In genomic region chrX:79975605-79976004, GRCh38 we compare ENCODE assay signal across 39 cellular contexts. TPM values are rescaled to one million over a fixed set of nuclear protein-coding genes. Genes with fewer than 3 reads are reported as not detected.
"Had no signal": no experiment of that assay in that cellular context is flagged by ENCODE, and none has a peak within 500 bp of the region (broad histone marks: within the 10 kb centered on the region; RNA-seq: fewer than 3 reads in every experiment).

No MANE protein-coding gene starts in this region.

- H3K27ac Mint-ChIP-seq: activated B cell treated with CpG ODN at 0.5 μM for 24 hours; activated CD4-positive, alpha-beta memory T cell treated with anti-CD3 and anti-CD28 coated beads for 36 hours; activated CD4-positive, alpha-beta T cell treated with anti-CD3 and anti-CD28 coated beads, Interleukin-2, amount 10 ng/mL, durations not matched to agents 24 days and 14 days; activated CD8-positive, alpha-beta T cell treated with anti-CD3 and anti-CD28 coated beads for 36 hours; activated naive CD4-positive, alpha-beta T cell treated with anti-CD3 and anti-CD28 coated beads for 36 hours; activated naive CD4-positive, alpha-beta T cell treated with anti-CD3 and anti-CD28 coated beads, Interleukin-2, amount 50 U/mL, for 72 hours; activated naive CD8-positive, alpha-beta T cell treated with anti-CD3 and anti-CD28 coated beads for 36 hours; activated T-cell treated with anti-CD3 and anti-CD28 coated beads, Interleukin-2, amount 50 U/mL, for 72 hours; activated T-helper 1 cell treated with anti-CD3 and anti-CD28 coated beads, Interleukin-12 subunit alpha, Interleukin-12 subunit beta, Interleukin-2, Interleukin-4 antibody, amounts not matched to agents 30 ng/mL and 10 ng/mL and 1 ng/mL, durations not matched to agents 14 hours and 24 hours and 36 hours; activated T-helper 17 cell treated with anti-CD3 and anti-CD28 coated beads, Interleukin-2, amount 50 U/mL, for 72 hours; T-helper 1 cell treated with Interleukin-12 subunit alpha and Interleukin-12 subunit beta and Interleukin-4 antibody, amounts not matched to agents 30 μg/mL and 1 μg/mL, for 36 hours; T-helper 2 cell treated with Interferon-gamma antibody and Interleukin-4, amounts not matched to agents 5 μg/mL and 100 μg/mL, for 36 hours had no signal

- H3K9me3 Mint-ChIP-seq: activated B cell treated with CpG ODN at 0.5 μM for 24 hours; activated CD4-positive, alpha-beta T cell treated with anti-CD3 and anti-CD28 coated beads, Interleukin-2, amount 10 ng/mL, durations not matched to agents 24 days and 14 days; activated CD8-positive, alpha-beta T cell treated with anti-CD3 and anti-CD28 coated beads for 36 hours; activated T-helper 1 cell treated with anti-CD3 and anti-CD28 coated beads, Interleukin-12 subunit alpha, Interleukin-12 subunit beta, Interleukin-2, Interleukin-4 antibody, amounts not matched to agents 30 ng/mL and 10 ng/mL and 1 ng/mL, durations not matched to agents 14 hours and 24 hours and 36 hours; activated T-helper 17 cell treated with anti-CD3 and anti-CD28 coated beads, Interleukin-2, amount 50 U/mL, for 72 hours; T-helper 2 cell treated with Interferon-gamma antibody and Interleukin-4, amounts not matched to agents 5 μg/mL and 100 μg/mL, for 36 hours had no signal

- H3K36me3 ChIP-seq: adrenal gland, brain microvascular endothelial cell, cardiac muscle cell had no signal

- ATAC-seq: activated CD8-positive, alpha-beta T cell treated with anti-CD3 and anti-CD28 coated beads for 36 hours; activated naive CD4-positive, alpha-beta T cell treated with anti-CD3 and anti-CD28 coated beads, Interleukin-2, amount 50 U/mL, for 72 hours; activated T-cell treated with anti-CD3 and anti-CD28 coated beads, Interleukin-2, amount 50 U/mL, for 4 hours; activated T-cell treated with anti-CD3 and anti-CD28 coated beads, Interleukin-2, amount 50 U/mL, for 72 hours; activated T-helper 17 cell treated with anti-CD3 and anti-CD28 coated beads, Interleukin-2, amount 50 U/mL, for 72 hours; body of pancreas had no signal

- H3K36me3 Mint-ChIP-seq: activated CD4-positive, alpha-beta memory T cell treated with anti-CD3 and anti-CD28 coated beads for 36 hours; activated naive CD4-positive, alpha-beta T cell treated with anti-CD3 and anti-CD28 coated beads, Interleukin-2, amount 50 U/mL, for 72 hours; activated naive CD8-positive, alpha-beta T cell treated with anti-CD3 and anti-CD28 coated beads for 36 hours had no signal

- H3K27me3 Mint-ChIP-seq: activated B cell treated with CpG ODN at 0.5 μM for 24 hours; activated CD4-positive, alpha-beta memory T cell treated with anti-CD3 and anti-CD28 coated beads for 36 hours; activated CD4-positive, alpha-beta T cell treated with anti-CD3 and anti-CD28 coated beads, Interleukin-2, amount 10 ng/mL, durations not matched to agents 24 days and 14 days; activated CD8-positive, alpha-beta T cell treated with anti-CD3 and anti-CD28 coated beads for 36 hours; activated naive CD8-positive, alpha-beta T cell treated with anti-CD3 and anti-CD28 coated beads for 36 hours; activated T-helper 17 cell treated with anti-CD3 and anti-CD28 coated beads, Interleukin-2, amount 50 U/mL, for 72 hours; central memory CD8-positive, alpha-beta T cell had no signal

- H3K4me1 ChIP-seq: adrenal gland, body of pancreas had no signal

- H3K4me3 Mint-ChIP-seq: activated B cell treated with CpG ODN at 0.5 μM for 24 hours; activated CD4-positive, alpha-beta memory T cell treated with anti-CD3 and anti-CD28 coated beads for 36 hours; activated CD4-positive, alpha-beta T cell treated with anti-CD3 and anti-CD28 coated beads, Interleukin-2, amount 10 ng/mL, durations not matched to agents 24 days and 14 days; activated CD8-positive, alpha-beta T cell treated with anti-CD3 and anti-CD28 coated beads for 36 hours; activated naive CD4-positive, alpha-beta T cell treated with anti-CD3 and anti-CD28 coated beads for 36 hours; activated naive CD8-positive, alpha-beta T cell treated with anti-CD3 and anti-CD28 coated beads for 36 hours; activated T-cell treated with anti-CD3 and anti-CD28 coated beads, Interleukin-2, amount 50 U/mL, for 4 hours; activated T-cell treated with anti-CD3 and anti-CD28 coated beads, Interleukin-2, amount 50 U/mL, for 72 hours; activated T-helper 1 cell treated with anti-CD3 and anti-CD28 coated beads, Interleukin-12 subunit alpha, Interleukin-12 subunit beta, Interleukin-2, Interleukin-4 antibody, amounts not matched to agents 30 ng/mL and 10 ng/mL and 1 ng/mL, durations not matched to agents 14 hours and 24 hours and 36 hours; activated T-helper 17 cell treated with anti-CD3 and anti-CD28 coated beads, Interleukin-2, amount 50 U/mL, for 72 hours; central memory CD8-positive, alpha-beta T cell; T-helper 1 cell treated with Interleukin-12 subunit alpha and Interleukin-12 subunit beta and Interleukin-4 antibody, amounts not matched to agents 30 μg/mL and 1 μg/mL, for 36 hours; T-helper 2 cell treated with Interferon-gamma antibody and Interleukin-4, amounts not matched to agents 5 μg/mL and 100 μg/mL, for 36 hours had no signal

- H3K27ac ChIP-seq: adrenal gland, body of pancreas, brain microvascular endothelial cell, cardiac muscle cell, VCaP had no signal

- H3K4me1 Mint-ChIP-seq: activated B cell treated with CpG ODN at 0.5 μM for 24 hours; activated CD4-positive, alpha-beta T cell treated with anti-CD3 and anti-CD28 coated beads, Interleukin-2, amount 10 ng/mL, durations not matched to agents 24 days and 14 days; activated naive CD8-positive, alpha-beta T cell treated with anti-CD3 and anti-CD28 coated beads for 36 hours; activated T-helper 17 cell treated with anti-CD3 and anti-CD28 coated beads, Interleukin-2, amount 50 U/mL, for 72 hours; central memory CD8-positive, alpha-beta T cell had no signal

- H3K27me3 ChIP-seq: adrenal gland, body of pancreas, brain microvascular endothelial cell, cardiac muscle cell had no signal

- H3K4me3 ChIP-seq: adrenal gland, body of pancreas, cardiac muscle cell had no signal

- DNase-seq: activated B cell treated with CpG ODN at 0.5 μM for 24 hours; activated CD4-positive, alpha-beta memory T cell treated with anti-CD3 and anti-CD28 coated beads for 36 hours; activated CD4-positive, alpha-beta T cell treated with anti-CD3 and anti-CD28 coated beads for 4 hours; activated CD4-positive, alpha-beta T cell treated with anti-CD3 and anti-CD28 coated beads, Interleukin-2, amount 10 ng/mL, durations not matched to agents 24 days and 14 days; activated CD4-positive, alpha-beta T cell treated with anti-CD3 and anti-CD28 coated beads, Interleukin-2, amount 50 U/mL, for 1 hour; activated CD4-positive, alpha-beta T cell treated with anti-CD3 and anti-CD28 coated beads, Interleukin-2, amount 50 U/mL, for 4 hours; activated CD4-positive, CD25-positive, alpha-beta regulatory T cell treated with anti-CD3 and anti-CD28 coated beads, Interleukin-2, amount 50 U/mL, for 72 hours; activated CD8-positive, alpha-beta memory T cell treated with anti-CD3 and anti-CD28 coated beads, Interleukin-2, amount 50 U/mL, for 4 hours; activated CD8-positive, alpha-beta T cell treated with anti-CD3 and anti-CD28 coated beads for 36 hours; activated effector memory CD4-positive, alpha-beta T cell treated with anti-CD3 and anti-CD28 coated beads, Interleukin-2, amount 50 U/mL, for 16 hours; activated gamma-delta T cell treated with Interleukin-2 at 50 U/mL for 16 hours; activated naive CD4-positive, alpha-beta T cell; activated naive CD4-positive, alpha-beta T cell treated with anti-CD3 and anti-CD28 coated beads for 36 hours; activated naive CD4-positive, alpha-beta T cell treated with anti-CD3 and anti-CD28 coated beads, Interleukin-2, amount 50 U/mL, for 16 hours; activated naive CD8-positive, alpha-beta T cell treated with anti-CD3 and anti-CD28 coated beads for 36 hours; activated T-cell treated with anti-CD3 and anti-CD28 coated beads for 4 hours; activated T-cell treated with anti-CD3 and anti-CD28 coated beads, Interleukin-2, amount 50 U/mL, for 1 hour; activated T-cell treated with anti-CD3 and anti-CD28 coated beads, Interleukin-2, amount 50 U/mL, for 4 hours; activated T-cell treated with anti-CD3 and anti-CD28 coated beads, Interleukin-2, amount 50 U/mL, for 72 hours; adrenal gland; amniotic stem cell; aorta; body of pancreas; brain microvascular endothelial cell; caudate nucleus; cerebellar nuclear complex; T-helper 2 cell; T-helper 9 cell had no signal

- H3K9me3 ChIP-seq: body of pancreas had no signal

RNA-seq across cellular contexts. Expression of gene TBX22, which starts 38.9 kb away (rescaled TPM):
- total RNA-seq: activated B cell treated with CpG ODN at 0.5 μM for 24 hours; activated CD4-positive, alpha-beta memory T cell treated with anti-CD3 and anti-CD28 coated beads for 36 hours; activated CD4-positive, alpha-beta T cell treated with anti-CD3 and anti-CD28 coated beads, Interleukin-2, amount 10 ng/mL, durations not matched to agents 24 days and 14 days; activated CD8-positive, alpha-beta memory T cell treated with anti-CD3 and anti-CD28 coated beads for 36 hours; activated CD8-positive, alpha-beta T cell treated with anti-CD3 and anti-CD28 coated beads for 36 hours; activated naive CD4-positive, alpha-beta T cell treated with anti-CD3 and anti-CD28 coated beads for 36 hours; activated naive CD4-positive, alpha-beta T cell treated with anti-CD3 and anti-CD28 coated beads, Interleukin-2, amount 50 U/mL, for 72 hours; activated naive CD8-positive, alpha-beta T cell treated with anti-CD3 and anti-CD28 coated beads for 36 hours; activated T-cell treated with anti-CD3 and anti-CD28 coated beads, Interleukin-2, amount 50 U/mL, for 4 hours; activated T-cell treated with anti-CD3 and anti-CD28 coated beads, Interleukin-2, amount 50 U/mL, for 72 hours; activated T-helper 1 cell treated with anti-CD3 and anti-CD28 coated beads, Interleukin-12 subunit alpha, Interleukin-12 subunit beta, Interleukin-2, Interleukin-4 antibody, amounts not matched to agents 30 ng/mL and 10 ng/mL and 1 ng/mL, durations not matched to agents 14 hours and 24 hours and 36 hours; activated T-helper 17 cell treated with anti-CD3 and anti-CD28 coated beads, Interleukin-2, amount 50 U/mL, for 72 hours; adrenal gland; aorta; astrocyte; body of pancreas; bronchial epithelial cell; cardiac muscle cell had no signal
